ENCODE assay signal across 1 cellular context in the genomic region with DNA sequence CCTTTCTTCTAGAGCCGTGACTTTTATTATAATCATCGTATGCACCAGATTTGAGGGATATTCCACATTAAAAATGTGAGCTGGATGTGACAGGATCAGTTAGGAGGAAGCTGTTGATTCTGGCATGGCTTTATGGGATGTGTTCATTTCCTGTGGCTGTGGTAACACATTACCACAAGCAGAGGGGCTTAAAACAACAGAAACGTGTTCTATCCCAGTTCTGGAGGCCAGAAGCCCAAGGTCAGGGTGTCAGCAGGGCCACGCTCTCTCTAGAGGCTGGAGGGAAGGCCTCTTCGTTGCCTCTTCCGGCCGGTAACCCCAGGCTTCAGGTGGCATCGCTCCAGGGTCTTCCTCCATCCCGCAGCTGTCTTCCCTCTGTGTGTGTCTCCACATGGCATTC.
TF ChIP-seq lines count a peak whose summit lies in the region.

No MANE protein-coding gene starts in this region.

TF ChIP-seq in endothelial cell of umbilical vein, 7 proteins besides CTCF, POLR2A, EP300 and RAD21:
- TF ChIP-seq MYC (IDR thresholded peaks at IDR 0.05; ENCODE audit: low read depth, low read length) (no peak), FOS (IDR thresholded peaks at IDR 0.05; ENCODE audit: borderline replicate concordance, insufficient read depth, low read length) (no peak), POLR2AphosphoS5 (IDR thresholded peaks at IDR 0.05; ENCODE audit: insufficient read depth, low read depth, low read length) (no peak), EZH2 (IDR thresholded peaks at IDR 0.05; ENCODE audit: borderline replicate concordance, low read depth, low read length, severe bottlenecking) (no peak), MAX (IDR thresholded peaks at IDR 0.05; ENCODE audit: insufficient read depth, insufficient read length) (no peak), JUN (IDR thresholded peaks at IDR 0.05; ENCODE audit: borderline replicate concordance, insufficient read depth, insufficient read length, low read depth) (no peak), GATA2 (IDR thresholded peaks at IDR 0.05; ENCODE audit: insufficient read depth, insufficient read length, low read depth, low read length) (no peak)
